ENCODE assay signal across 12 cellular contexts in the genomic region with DNA sequence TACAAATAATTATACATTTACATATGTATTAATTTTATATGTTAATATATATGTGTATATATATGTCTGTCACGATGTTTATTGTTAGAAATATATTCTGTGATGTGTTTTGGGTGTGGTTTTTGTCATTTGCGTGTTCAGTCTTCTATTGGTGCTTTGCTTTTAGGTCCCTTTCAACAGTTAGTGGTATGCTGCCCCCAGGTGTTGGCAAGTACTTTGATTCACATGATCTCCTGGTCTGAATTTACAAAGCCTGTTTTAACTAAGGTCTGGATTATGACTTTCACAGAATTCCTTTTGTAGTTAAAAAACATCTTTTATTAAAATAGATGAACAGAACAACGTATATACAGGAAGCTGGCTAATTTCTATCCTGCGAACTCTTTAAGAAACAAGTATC.
DNase-seq lines count a peak whose midpoint lies in the region; ATAC-seq, FAIRE-seq and TF ChIP-seq lines count a peak whose summit lies in the region.
"Had no signal": no experiment of that assay in that cellular context is flagged by ENCODE, and none has a peak within 500 bp of the region (broad histone marks: within the 10 kb centered on the region; RNA-seq: fewer than 3 reads in every experiment).

No MANE protein-coding gene starts in this region.

- 0 out of 3 replicates have a peak, but pooled peaks have one; percentile 45 for ATAC-seq in RWPE2 (ENCODE audit: low read depth)

- no peaks in the 10 kb centered on the region for H3K9me3 ChIP-seq in RWPE2 (ENCODE audit: severe bottlenecking)
- H3K9me3 ChIP-seq: tibial artery had no signal

- no peaks in the 10 kb centered on the region for H3K36me3 ChIP-seq in RWPE2 (ENCODE audit: low read depth)
- H3K36me3 ChIP-seq: tibial artery had no signal

- H3K4me1 ChIP-seq in RWPE2 (ENCODE audit: insufficient read depth, poor library complexity, severe bottlenecking): no peaks in the 10 kb centered on the region

- peak; percentile 65 for TF ChIP-seq CTCF in RWPE2 (IDR thresholded peaks at IDR 0.05; ENCODE audit: poor library complexity, severe bottlenecking)
- peak; percentile 14 for TF ChIP-seq CTCF in fibroblast of the aortic adventitia (IDR thresholded peaks at IDR 0.05; ENCODE audit: insufficient read depth, low read length)

- H3K4me3 ChIP-seq in RWPE2 (ENCODE audit: severe bottlenecking) (no peak overlapping the region), fibroblast of the aortic adventitia (ENCODE audit: low read depth, low read length) (no peak overlapping the region)
- H3K4me3 ChIP-seq: tibial artery had no signal

- H3K27ac ChIP-seq in RWPE2 (ENCODE audit: poor library complexity, severe bottlenecking): no peak overlapping the region
- H3K27ac ChIP-seq: tibial artery had no signal

- no peaks in the 10 kb centered on the region for H3K27me3 ChIP-seq in RWPE2 (ENCODE audit: insufficient read depth, poor library complexity, severe bottlenecking)
- H3K27me3 ChIP-seq: tibial artery had no signal

- FAIRE-seq in GM12892 (lab: Jason Lieb, UNC): no peak

- TF ChIP-seq POLR2A in GM12892 (IDR thresholded peaks at IDR 0.05; ENCODE audit: low read depth, low read length): no peak

- DNase-seq in DMS 273 (lab: John Stamatoyannopoulos, UW; ENCODE audit: unreplicated experiment) (peak; percentile 60), LHCN-M2 (ENCODE audit: low read depth) (peak; percentile 49), RWPE2 (ENCODE audit: low spot score) (no peak), fibroblast of the aortic adventitia (ENCODE audit: low read depth) (peak; percentile 44), GM12892 (ENCODE audit: insufficient read length) (no peak), D341Med (ENCODE audit: low spot score) (no peak), superior temporal gyrus (ENCODE audit: extremely low spot score) (no peak), cortex of kidney (lab: John Stamatoyannopoulos, UW) (no peak)
- DNase-seq: activated CD4-positive, alpha-beta T cell treated with anti-CD3 and anti-CD28 coated beads, Interleukin-2, amount 50 U/mL, for 1 hour; DMS153; stimulated activated CD4-positive, alpha-beta T cell treated with anti-CD3 and anti-CD28 coated beads, Interleukin-2, amount 100 ng/mL, for 48 hours; tibial artery had no signal

Comparison
In these comparisons a context has a peak if more than half of its experiments do, and no peak if none do; other contexts are left out.
1. DNase-seq: peak in DMS 273 (single experiment), LHCN-M2 (single experiment) and fibroblast of the aortic adventitia (single experiment); none in RWPE2 (single experiment), GM12892 (single experiment), D341Med (single experiment), superior temporal gyrus (single experiment) and cortex of kidney (single experiment).